ENCODE assay signal across 18 cellular contexts in genomic region chr6:148739822-148740128, GRCh38.
"Had no signal": no experiment of that assay in that cellular context is flagged by ENCODE, and none has a peak within 500 bp of the region (broad histone marks: within the 10 kb centered on the region; RNA-seq: fewer than 3 reads in every experiment).

No MANE protein-coding gene starts in this region.

- H3K36me3 Mint-ChIP-seq: activated naive CD4-positive, alpha-beta T cell treated with anti-CD3 and anti-CD28 coated beads, Interleukin-2, amount 50 U/mL, for 24 hours had no signal

- H3K9me3 Mint-ChIP-seq: activated naive CD4-positive, alpha-beta T cell treated with anti-CD3 and anti-CD28 coated beads, Interleukin-2, amount 50 U/mL, for 24 hours; activated T-helper 2 cell treated with anti-CD3 and anti-CD28 coated beads, Interferon-gamma antibody, Interleukin-2, Interleukin-4, amounts not matched to agents 10 μg/mL and 5 μg/mL and 100 μg/mL, durations not matched to agents 14 hours and 24 hours and 36 hours; central memory CD8-positive, alpha-beta T cell; stimulated activated naive CD8-positive, alpha-beta T cell treated with anti-CD3 and anti-CD28 coated beads, Interleukin-15, Interleukin-2, amounts not matched to agents 100 ng/mL and 50 ng/mL, for 24 hours had no signal

- H3K27ac ChIP-seq: brain microvascular endothelial cell, coronary artery, esophagus squamous epithelium, sigmoid colon, upper lobe of left lung had no signal

- H3K4me3 Mint-ChIP-seq: activated naive CD4-positive, alpha-beta T cell treated with anti-CD3 and anti-CD28 coated beads, Interleukin-2, amount 50 U/mL, for 24 hours; central memory CD8-positive, alpha-beta T cell; stimulated activated naive CD8-positive, alpha-beta T cell treated with anti-CD3 and anti-CD28 coated beads, Interleukin-15, Interleukin-2, amounts not matched to agents 100 ng/mL and 50 ng/mL, for 24 hours had no signal

- H3K4me1 Mint-ChIP-seq: activated naive CD4-positive, alpha-beta T cell treated with anti-CD3 and anti-CD28 coated beads, Interleukin-2, amount 50 U/mL, for 24 hours; central memory CD8-positive, alpha-beta T cell had no signal

- H3K27me3 Mint-ChIP-seq: central memory CD8-positive, alpha-beta T cell had no signal

- DNase-seq: amygdala; brain microvascular endothelial cell; effector CD4-positive, alpha-beta T cell; esophagus squamous epithelium; foreskin fibroblast; glutamatergic neuron; hypothalamus; midbrain; ovary; sigmoid colon; spleen; upper lobe of left lung had no signal

- H3K9me3 ChIP-seq: esophagus squamous epithelium, ovary, sigmoid colon, spleen, upper lobe of left lung had no signal

- ATAC-seq: activated CD4-positive, CD25-positive, alpha-beta regulatory T cell treated with anti-CD3 and anti-CD28 coated beads, Interleukin-2, amount 50 U/mL, for 24 hours had no signal

- H3K27me3 ChIP-seq: brain microvascular endothelial cell, esophagus squamous epithelium, ovary, sigmoid colon, spleen, upper lobe of left lung had no signal

- H3K36me3 ChIP-seq: brain microvascular endothelial cell, esophagus squamous epithelium, ovary, sigmoid colon, spleen, upper lobe of left lung had no signal

- H3K4me3 ChIP-seq: coronary artery, esophagus squamous epithelium, ovary, sigmoid colon, upper lobe of left lung had no signal

- H3K27ac Mint-ChIP-seq: activated naive CD4-positive, alpha-beta T cell treated with anti-CD3 and anti-CD28 coated beads, Interleukin-2, amount 50 U/mL, for 24 hours; activated T-helper 2 cell treated with anti-CD3 and anti-CD28 coated beads, Interferon-gamma antibody, Interleukin-2, Interleukin-4, amounts not matched to agents 10 μg/mL and 5 μg/mL and 100 μg/mL, durations not matched to agents 14 hours and 24 hours and 36 hours; stimulated activated naive CD8-positive, alpha-beta T cell treated with anti-CD3 and anti-CD28 coated beads, Interleukin-15, Interleukin-2, amounts not matched to agents 100 ng/mL and 50 ng/mL, for 24 hours had no signal
